ENCODE assay signal across 9 cellular contexts in genomic region chr7:151745090-151745638, GRCh38.
A peak's percentile ranks its signal among the peaks of the same experiment; 100 is the strongest.
DNase-seq lines count a peak whose midpoint lies in the region; ATAC-seq and TF ChIP-seq lines count a peak whose summit lies in the region.
"Had no signal": no experiment of that assay in that cellular context is flagged by ENCODE, and none has a peak within 500 bp of the region (broad histone marks: within the 10 kb centered on the region; RNA-seq: fewer than 3 reads in every experiment).

No MANE protein-coding gene starts in this region.

- TF ChIP-seq CTCF in WTC11 (IDR thresholded peaks at IDR 0.05): no peak
- peak in 1 of 2 donors; percentile 19 for TF ChIP-seq CTCF in suprapubic skin (IDR thresholded peaks at IDR 0.05)

- H3K27me3 ChIP-seq in right cardiac atrium (ENCODE audit: control insufficient read depth, insufficient read depth) (no peaks in the 10 kb centered on the region), suprapubic skin (no peaks in the 10 kb centered on the region)

- peaks cover under 1% of the 10 kb centered on the region; the same call in 1 of the 2 replicates for H3K9me3 Mint-ChIP-seq in WTC11

- 48% methylated on average over 22 of the region's 22 CpGs for WGBS in right cardiac atrium
- WGBS in suprapubic skin: 72% methylated on average over 18 of the region's 22 CpGs

- no peaks in the 10 kb centered on the region for H3K36me3 ChIP-seq in suprapubic skin

- ATAC-seq in WTC11 (no peak), right cardiac atrium (peak; percentile 92 to 93), GM18858 (IDR thresholded peaks at IDR 0.05; ENCODE audit: unreplicated experiment) (no peak)

- H3K9me3 ChIP-seq in right cardiac atrium (ENCODE audit: control insufficient read depth, low read length): no peaks in the 10 kb centered on the region
- no peaks in the 10 kb centered on the region for H3K9me3 ChIP-seq in suprapubic skin

- POLR2A ChIA-PET in WTC11 (lab: Charles Lee): no interaction called here

- H3K4me1 Mint-ChIP-seq in WTC11: peaks cover 14% of the 10 kb centered on the region

- H3K4me1 ChIP-seq in right cardiac atrium (ENCODE audit: control insufficient read depth, insufficient read depth, low read length): peaks cover 11% of the 10 kb centered on the region
- peaks cover 26% of the 10 kb centered on the region for H3K4me1 ChIP-seq in suprapubic skin

- no peak for TF ChIP-seq EP300 in suprapubic skin (IDR thresholded peaks at IDR 0.05)

- H3K4me3 ChIP-seq in right cardiac atrium (ENCODE audit: low read length) (no peak overlapping the region), suprapubic skin (no peak overlapping the region)

- intact Hi-C loops in right cardiac atrium (cut with DNase I): no loop called here

- CTCF ChIA-PET in WTC11 (lab: Charles Lee): interaction anchor here (1.0 to 2.5 kb wide), 3 partner anchors 9 to 297 kb away, joined by 3 to 8 read pairs (median 4); no protein-coding TSS in a partner anchor

- peak; percentile 74 for DNase-seq in stimulated activated CD4-positive, alpha-beta T cell treated with anti-CD3 and anti-CD28 coated beads, Interleukin-1b, Interleukin-23, amount 100 ng/mL, for 48 hours
- no peak for DNase-seq in stimulated activated CD4-positive, alpha-beta T cell treated with anti-CD3 and anti-CD28 coated beads, Interleukin-4, amount 100 ng/mL, for 4 hours
- DNase-seq in WTC11 (ENCODE audit: low spot score) (no peak), right cardiac atrium (peak; percentile 82 to 92 (median 89)), suprapubic skin (ENCODE audit: low spot score in 2 of 2) (no peak), NCI-H2227 (lab: John Stamatoyannopoulos, UW; ENCODE audit: unreplicated experiment) (no peak), dedifferentiated amniotic fluid mesenchymal stem cell (ENCODE audit: extremely low spot score) (no peak)

- H3K27ac ChIP-seq in right cardiac atrium (ENCODE audit: low read length) (peak overlapping the region; percentile 59), suprapubic skin (peak overlapping the region; percentile 20)

- no peaks in the 10 kb centered on the region for H3K27me3 Mint-ChIP-seq in WTC11 (ENCODE audit: low read depth)
- H3K27me3 Mint-ChIP-seq: activated naive CD8-positive, alpha-beta T cell had no signal

- no peak overlapping the region for H3K27ac Mint-ChIP-seq in WTC11
- H3K27ac Mint-ChIP-seq: activated naive CD8-positive, alpha-beta T cell had no signal

- no peak overlapping the region for H3K4me3 Mint-ChIP-seq in WTC11

- no peaks in the 10 kb centered on the region for H3K36me3 Mint-ChIP-seq in WTC11

- no peak for TF ChIP-seq POLR2A in suprapubic skin (IDR thresholded peaks at IDR 0.05)

TF ChIP-seq in WTC11, 78 proteins besides CTCF, POLR2A, EP300 and RAD21:
- TF ChIP-seq GABPB1 (CRISPR knock-in tag; IDR thresholded peaks at IDR 0.05) (peak; percentile 94), OVOL2 (CRISPR knock-in tag; IDR thresholded peaks at IDR 0.05; ENCODE audit: borderline replicate concordance) (no peak), IRF2 (CRISPR knock-in tag; IDR thresholded peaks at IDR 0.05; ENCODE audit: borderline replicate concordance, low read depth) (no peak)

Comparison
In these comparisons a context has a peak if more than half of its experiments do, and no peak if none do; other contexts are left out.
1. DNase-seq: peak in stimulated activated CD4-positive, alpha-beta T cell treated with anti-CD3 and anti-CD28 coated beads, Interleukin-1b, Interleukin-23, amount 100 ng/mL, for 48 hours (single experiment) and right cardiac atrium (3 of 3); none in stimulated activated CD4-positive, alpha-beta T cell treated with anti-CD3 and anti-CD28 coated beads, Interleukin-4, amount 100 ng/mL, for 4 hours (0 of 2), WTC11 (single experiment), suprapubic skin (0 of 2), NCI-H2227 (single experiment) and dedifferentiated amniotic fluid mesenchymal stem cell (single experiment).
2. ATAC-seq: peak in right cardiac atrium (2 of 2); none in WTC11 (single experiment) and GM18858 (single experiment).